7 cellular contexts compared by ENCODE assay signal in the genomic region with DNA sequence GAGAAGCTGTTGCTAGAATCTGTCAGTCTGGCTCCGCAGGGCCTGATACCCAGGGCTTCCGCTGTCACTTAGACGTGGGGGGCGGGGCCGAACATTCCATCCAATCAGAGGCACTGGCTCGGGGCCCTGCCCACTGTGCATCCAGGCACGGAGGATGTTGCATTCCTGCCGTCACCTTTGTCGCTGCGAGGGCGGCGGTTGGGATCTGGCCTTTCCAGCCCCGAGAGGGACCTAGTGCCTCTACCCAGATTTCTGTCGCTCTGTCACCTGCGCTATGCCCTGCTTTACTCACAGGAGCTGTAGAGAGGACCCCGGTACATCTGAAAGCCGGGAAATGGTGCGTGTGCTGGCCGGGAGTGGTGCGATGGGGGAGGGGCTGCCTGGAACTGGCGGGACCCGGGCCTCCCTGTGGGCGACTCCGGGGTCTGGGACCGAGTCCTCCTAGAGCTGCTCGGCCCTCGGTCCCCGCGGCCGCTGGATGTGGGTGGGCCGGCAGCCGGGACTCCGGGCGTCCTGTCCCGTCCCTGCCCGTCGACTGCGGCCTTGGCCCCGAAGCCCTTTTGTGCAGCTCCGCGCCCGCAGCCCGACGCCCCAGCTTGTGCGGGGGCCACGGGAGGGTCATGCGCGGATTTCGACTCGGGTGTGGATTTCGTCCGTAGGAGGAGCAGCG. TPM values are rescaled to one million over a fixed set of nuclear protein-coding genes. Genes with fewer than 3 reads are reported as not detected.
DNase-seq lines count a peak whose midpoint lies in the region; ATAC-seq and TF ChIP-seq lines count a peak whose summit lies in the region.

A gene (plus strand): TSS at position 133 of the 670 bp plus-strand sequence. CDS start 142 bp downstream, at position 275.

- no peak within 1 kb of the TSS for H3K14ac ChIP-seq in neuronal stem cell (ENCODE audit: low read length)

- H3K9ac ChIP-seq in neuronal stem cell (ENCODE audit: low read depth, low read length, poor library complexity), result peak within 1 kb of the TSS; percentile 30

- peaks cover 0 to 1% of the 10 kb centered on the region in 2 donors for H3K4me1 ChIP-seq in neuronal stem cell (ENCODE audit: control insufficient read depth in 2 of 2, insufficient read depth in 1 of 2, low read depth in 1 of 2, low read length in 2 of 2)

- H4K91ac ChIP-seq in neuronal stem cell (ENCODE audit: low read depth, low read length, poor library complexity), result no peak within 1 kb of the TSS

- peak within 1 kb of the TSS; percentile 89 to 90 for H3K4me3 Mint-ChIP-seq in stimulated activated naive CD8-positive, alpha-beta T cell treated with anti-CD3 and anti-CD28 coated beads, Interleukin-15, amount 100 ng/mL, for 72 hours

- no CpG with 5 or more reads among the region's 53 CpGs for WGBS in neuronal stem cell (ENCODE audit: extremely low coverage in 2 of 2, insufficient read length in 2 of 2, insufficient replicate concordance in 1 of 2), 2 donors

- H3K4me1 Mint-ChIP-seq in stimulated activated naive CD8-positive, alpha-beta T cell treated with anti-CD3 and anti-CD28 coated beads, Interleukin-15, amount 100 ng/mL, for 72 hours, result peaks cover 35% of the 10 kb centered on the region

- no peak within 1 kb of the TSS for H2AK5ac ChIP-seq in neuronal stem cell (ENCODE audit: low read depth, low read length)

- peak within 1 kb of the TSS; percentile 15 for H2AFZ ChIP-seq in neuronal stem cell (ENCODE audit: low read length)

- no peaks in the 10 kb centered on the region for H3K27me3 ChIP-seq in neuronal stem cell (ENCODE audit: control insufficient read depth in 3 of 3, insufficient read depth in 3 of 3, low read depth in 1 of 3, low read length in 3 of 3)

- no peak within 1 kb of the TSS for H2BK120ac ChIP-seq in neuronal stem cell (ENCODE audit: low read depth, low read length)

- no peak within 1 kb of the TSS for H2BK15ac ChIP-seq in neuronal stem cell (ENCODE audit: low read length)

- H3K4ac ChIP-seq in neuronal stem cell (ENCODE audit: low read length), result no peak within 1 kb of the TSS

- H3K36me3 ChIP-seq in neuronal stem cell (replicated peaks in 1 of 2; ENCODE audit: control insufficient read depth in 2 of 2, insufficient read depth in 2 of 2, low read length in 2 of 2), result no peaks in the 10 kb centered on the region

- H3K18ac ChIP-seq in neuronal stem cell (ENCODE audit: low read length), result no peak within 1 kb of the TSS

- H3K79me1 ChIP-seq in neuronal stem cell (ENCODE audit: low read depth, low read length), result no peaks in the 10 kb centered on the region

- peaks cover 1 to 2% of the 10 kb centered on the region in 2 donors for H3K9me3 ChIP-seq in neuronal stem cell (replicated peaks in 1 of 2; ENCODE audit: control insufficient read depth in 2 of 2, insufficient read depth in 1 of 2, low read depth in 1 of 2, low read length in 2 of 2)

- no peak within 1 kb of the TSS for H2BK12ac ChIP-seq in neuronal stem cell (ENCODE audit: low read length)

- no peak within 1 kb of the TSS for H4K8ac ChIP-seq in neuronal stem cell (ENCODE audit: low read depth, low read length)

- no peak within 1 kb of the TSS for H3K27ac ChIP-seq in neuronal stem cell (replicated peaks; ENCODE audit: low read length)

- peaks cover 0 to 22% of the 10 kb centered on the region in 2 donors for H3K9me3 Mint-ChIP-seq in stimulated activated naive CD8-positive, alpha-beta T cell treated with anti-CD3 and anti-CD28 coated beads, Interleukin-15, amount 100 ng/mL, for 72 hours

- no peaks in the 10 kb centered on the region for H3K27me3 Mint-ChIP-seq in stimulated activated naive CD8-positive, alpha-beta T cell treated with anti-CD3 and anti-CD28 coated beads, Interleukin-15, amount 100 ng/mL, for 72 hours

- H3K4me3 ChIP-seq in foreskin fibroblast (ENCODE audit: low read depth in 1 of 2, low read length in 2 of 2) (peak within 1 kb of the TSS; percentile 69 to 75), neuronal stem cell (ENCODE audit: low read length in 2 of 2) (peak within 1 kb of the TSS; percentile 45 to 75)

- no peak for TF ChIP-seq CTCF in foreskin fibroblast (IDR thresholded peaks at IDR 0.05; ENCODE audit: low read depth, low read length)

- DNase-seq in HPDE6-E6E7 (ENCODE audit: extremely low spot score), result peak; percentile 66
- peak; percentile 34 for DNase-seq in RPMI8226
- peak; percentile 42 for DNase-seq in activated gamma-delta T cell (lab: John Stamatoyannopoulos, UW)
- peak; percentile 81 to 90 for DNase-seq in foreskin fibroblast
- peak; percentile 26 for DNase-seq in neuronal stem cell (ENCODE audit: low spot score)
- peak; percentile 85 to 93 for DNase-seq in stimulated activated naive CD8-positive, alpha-beta T cell treated with anti-CD3 and anti-CD28 coated beads, Interleukin-15, amount 100 ng/mL, for 72 hours

- ATAC-seq in GM18907 (IDR thresholded peaks at IDR 0.05; ENCODE audit: unreplicated experiment), result peak; percentile 79
- ATAC-seq in stimulated activated naive CD8-positive, alpha-beta T cell treated with anti-CD3 and anti-CD28 coated beads, Interleukin-15, amount 100 ng/mL, for 72 hours, result peak; percentile 100

- H3K4me2 ChIP-seq in neuronal stem cell (ENCODE audit: insufficient read depth, low read length, poor library complexity, severe bottlenecking), result peak within 1 kb of the TSS; percentile 18

- H3K23ac ChIP-seq in neuronal stem cell (ENCODE audit: low read depth, low read length, poor library complexity), result no peak within 1 kb of the TSS

- no peak within 1 kb of the TSS for H2BK5ac ChIP-seq in neuronal stem cell (ENCODE audit: low read length)

- peak within 1 kb of the TSS; percentile 78 to 83 for H3K27ac Mint-ChIP-seq in stimulated activated naive CD8-positive, alpha-beta T cell treated with anti-CD3 and anti-CD28 coated beads, Interleukin-15, amount 100 ng/mL, for 72 hours

RNA-seq across cellular contexts. Expression of the gene that starts here (rescaled TPM):
- polyA plus RNA-seq in neuronal stem cell (2013, experiment 1 of 2), result 0.74 TPM
- polyA plus RNA-seq in neuronal stem cell (2013, experiment 2 of 2), result 0.80 TPM

Comparison
In these comparisons a context has a peak if more than half of its experiments do, and no peak if none do; other contexts are left out.
1. DNase-seq: peak in every context shown above with its lines; median percentile 89 in stimulated activated naive CD8-positive, alpha-beta T cell treated with anti-CD3 and anti-CD28 coated beads, Interleukin-15, amount 100 ng/mL, for 72 hours; 86 in foreskin fibroblast; 66 in HPDE6-E6E7; 42 in activated gamma-delta T cell; 34 in RPMI8226; 26 in neuronal stem cell.